ENCODE assay signal across 9 cellular contexts in the genomic region with DNA sequence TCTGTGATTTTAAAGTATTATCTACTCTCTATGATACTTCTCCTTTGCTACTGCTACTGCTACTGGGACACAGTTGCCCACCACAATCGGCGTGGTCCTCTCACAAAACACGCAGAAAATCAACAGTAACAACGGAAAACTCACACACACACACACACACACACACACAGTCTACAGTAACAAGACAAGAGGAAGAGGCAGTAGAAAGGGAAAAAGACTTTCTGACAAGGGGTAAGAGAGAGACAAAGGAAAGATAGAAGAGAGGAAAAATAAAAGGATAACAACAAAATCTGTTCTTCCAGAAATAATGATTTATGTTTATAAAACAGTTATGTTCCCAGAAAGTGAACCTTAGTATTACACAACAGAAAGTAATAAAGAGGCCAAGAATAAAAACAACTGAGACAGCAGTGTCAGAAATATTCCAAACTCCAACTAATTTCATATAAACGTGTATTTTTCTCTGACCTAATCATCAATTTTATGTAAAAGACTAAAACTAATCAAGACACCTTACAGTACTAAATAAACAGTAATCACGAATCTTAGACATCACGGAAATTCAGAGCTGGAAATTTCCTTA. TPM values are rescaled to one million over a fixed set of nuclear protein-coding genes. Genes with fewer than 3 reads are reported as not detected.
DNase-seq lines count a peak whose midpoint lies in the region; ATAC-seq and TF ChIP-seq lines count a peak whose summit lies in the region.
"Had no signal": no experiment of that assay in that cellular context is flagged by ENCODE, and none has a peak within 500 bp of the region (broad histone marks: within the 10 kb centered on the region; RNA-seq: fewer than 3 reads in every experiment).

No MANE protein-coding gene starts in this region.

- H2AK5ac ChIP-seq in H9 (ENCODE audit: insufficient read length, low read length) = no peak overlapping the region

- DNase-seq in H9 (no peak), RWPE2 (ENCODE audit: low spot score) (no peak)
- no peak for DNase-seq in NK-92 treated with Interleukin-12 subunit alpha and Interleukin-12 subunit beta, amount 100 ng/mL, for 24 hours (lab: John Stamatoyannopoulos, UW)
- no peak for DNase-seq in stimulated activated CD4-positive, alpha-beta T cell treated with anti-CD3 and anti-CD28 coated beads, Interleukin-2, amount 100 ng/mL, for 24 hours
- no peak for DNase-seq in stimulated activated CD4-positive, alpha-beta T cell treated with anti-CD3 and anti-CD28 coated beads, Interleukin-4, amount 100 ng/mL, for 4 hours

- H3K27ac Mint-ChIP-seq in H9 = peak overlapping the region in 1 of 3 experiments; percentile 81; a peak in 2 of 7 replicates

- no peak overlapping the region for H3K23ac ChIP-seq in H9 (ENCODE audit: insufficient read length, low read depth, low read length)

- peak overlapping the region; percentile 58 for H3K9ac ChIP-seq in H9 (ENCODE audit: extremely low read depth, insufficient read length, low read length)
- H3K9ac ChIP-seq in rectal smooth muscle tissue (ENCODE audit: low read length) = no peak overlapping the region

- H3K9me3 ChIP-seq in H9 (ENCODE audit: control insufficient read depth, low read depth, low read length) = no peaks in the 10 kb centered on the region
- no peaks in the 10 kb centered on the region for H3K9me3 ChIP-seq in RWPE2 (ENCODE audit: severe bottlenecking)
- H3K9me3 ChIP-seq in esophagus (ENCODE audit: control insufficient read depth in 2 of 2, insufficient read depth in 1 of 2, low read depth in 1 of 2, low read length in 1 of 2) = no peaks in the 10 kb centered on the region
- H3K9me3 ChIP-seq: mucosa of descending colon had no signal

- H4K91ac ChIP-seq in H9 (ENCODE audit: insufficient read length, low read depth, low read length) = no peak overlapping the region

- ATAC-seq in RWPE2 (ENCODE audit: low read depth) (no peak), GM21526 (IDR thresholded peaks at IDR 0.05; ENCODE audit: low FRiP score, unreplicated experiment) (no peak)
- ATAC-seq: mucosa of descending colon had no signal

- H3K79me2 ChIP-seq in H9 (ENCODE audit: insufficient read depth, low read length) = peaks cover 14% of the 10 kb centered on the region; the same call in 1 of the 2 replicates

- no peaks in the 10 kb centered on the region; a peak in 1 of 5 replicates for H3K9me3 Mint-ChIP-seq in H9

- no peak overlapping the region for H2BK20ac ChIP-seq in H9 (ENCODE audit: low read depth, low read length, poor library complexity, severe bottlenecking)

- H2BK12ac ChIP-seq in H9 (ENCODE audit: insufficient read length, low read depth, low read length) = no peak overlapping the region

- no peak overlapping the region for H3K56ac ChIP-seq in H9 (ENCODE audit: insufficient read length, low read depth, low read length)

- H2AFZ ChIP-seq in H9 (ENCODE audit: low read length) = no peak overlapping the region

- peaks cover 7% of the 10 kb centered on the region for H3K23me2 ChIP-seq in H9 (ENCODE audit: insufficient read length, low read depth, low read length, poor library complexity, severe bottlenecking)

- H4K8ac ChIP-seq in H9 (replicated peaks; ENCODE audit: insufficient read length, low read depth, low read length) = no peak overlapping the region

- H4K5ac ChIP-seq in H9 (ENCODE audit: insufficient read length, low read depth, low read length) = no peak overlapping the region

- H4K20me1 ChIP-seq in H9 (ENCODE audit: control insufficient read depth, insufficient read depth, insufficient read length) = no peaks in the 10 kb centered on the region

- H3K27me3 Mint-ChIP-seq in H9 (ENCODE audit: low read depth) = no peaks in the 10 kb centered on the region

- TF ChIP-seq CTCF in H9 (conservative IDR thresholded peaks at IDR 0.05) (no peak), RWPE2 (IDR thresholded peaks at IDR 0.05; ENCODE audit: poor library complexity, severe bottlenecking) (no peak)

- no peak overlapping the region for H2BK15ac ChIP-seq in H9 (ENCODE audit: low read depth, low read length)

- H2BK5ac ChIP-seq in H9 (ENCODE audit: insufficient read length, low read length) = no peak overlapping the region

- peaks cover 32 to 33% of the 10 kb centered on the region in 2 experiments for H3K4me1 Mint-ChIP-seq in H9

- H3K27ac ChIP-seq in H9 (ENCODE audit: insufficient read length, low read depth, low read length) (no peak overlapping the region), RWPE2 (ENCODE audit: poor library complexity, severe bottlenecking) (peak overlapping the region; percentile 78), esophagus (ENCODE audit: low read depth in 2 of 2, low read length in 1 of 2) (peak overlapping the region; percentile 54 to 64), rectal smooth muscle tissue (ENCODE audit: low read depth, low read length) (peak overlapping the region; percentile 63)

- no peak overlapping the region for H3K18ac ChIP-seq in H9 (ENCODE audit: insufficient read length, low read depth, low read length)

- no peak overlapping the region for H3T11ph ChIP-seq in H9 (ENCODE audit: low read length)

- H3K4me3 Mint-ChIP-seq in H9 = peak overlapping the region; percentile 81 to 95

- peak overlapping the region; percentile 99 for H3K4me3 ChIP-seq in RWPE2 (ENCODE audit: severe bottlenecking)
- peak overlapping the region; percentile 43 to 94 for H3K4me3 ChIP-seq in esophagus (ENCODE audit: low read depth in 1 of 2, low read length in 2 of 2)
- peak overlapping the region; percentile 66 for H3K4me3 ChIP-seq in rectal smooth muscle tissue (ENCODE audit: low read length)
- H3K4me3 ChIP-seq: mucosa of descending colon had no signal

- H3K4ac ChIP-seq in H9 (ENCODE audit: low read depth, low read length) = no peak overlapping the region

- H3K36me3 ChIP-seq in RWPE2 (ENCODE audit: low read depth) (peaks cover 3% of the 10 kb centered on the region; the same call in 1 of the 2 replicates), esophagus (ENCODE audit: control insufficient read depth in 2 of 2, insufficient read depth in 2 of 2, low read length in 1 of 2) (no peaks in the 10 kb centered on the region), rectal smooth muscle tissue (ENCODE audit: control insufficient read depth, insufficient read depth, low read length) (no peaks in the 10 kb centered on the region)

- H3K4me2 ChIP-seq in H9 (ENCODE audit: insufficient read depth, insufficient read length, low read length) = peak overlapping the region; percentile 95

- peaks cover 2 to 5% (median 2%) of the 10 kb centered on the region in 3 experiments; a peak in 1 of 7 replicates for H3K36me3 Mint-ChIP-seq in H9 (ENCODE audit: insufficient read depth in 1 of 3, low read depth in 3 of 3)

- WGBS in H9 (ENCODE audit: extremely low coverage, insufficient read length, low lambda C conversion rate) = no CpG with 5 or more reads among the region's 7 CpGs
- 2% methylated on average over 7 of the region's 7 CpGs for WGBS in esophagus, 2 donors

- peaks cover 6% of the 10 kb centered on the region for H3K79me1 ChIP-seq in H9 (ENCODE audit: insufficient read depth, low read depth, low read length, poor library complexity, severe bottlenecking)

- peaks cover 2% of the 10 kb centered on the region; the same call in 1 of the 2 replicates for H3K4me1 ChIP-seq in H9 (ENCODE audit: insufficient read depth, low read length)
- peaks cover 7% of the 10 kb centered on the region for H3K4me1 ChIP-seq in RWPE2 (ENCODE audit: insufficient read depth, poor library complexity, severe bottlenecking)
- H3K4me1 ChIP-seq in esophagus (ENCODE audit: control insufficient read depth in 2 of 2, insufficient read depth in 2 of 2, low read length in 1 of 2) = no peaks in the 10 kb centered on the region
- H3K4me1 ChIP-seq in rectal smooth muscle tissue (ENCODE audit: control insufficient read depth, insufficient read depth, low read length) = peaks cover 8% of the 10 kb centered on the region

- H2BK120ac ChIP-seq in H9 (ENCODE audit: low read depth, low read length, poor library complexity, severe bottlenecking) = no peak overlapping the region

- H3K27me3 ChIP-seq in H9 (ENCODE audit: insufficient read depth, low read length) = no peaks in the 10 kb centered on the region
- no peaks in the 10 kb centered on the region for H3K27me3 ChIP-seq in RWPE2 (ENCODE audit: insufficient read depth, poor library complexity, severe bottlenecking)
- H3K27me3 ChIP-seq in esophagus (ENCODE audit: control insufficient read depth in 1 of 2, insufficient read depth in 2 of 2, low read length in 2 of 2) = no peaks in the 10 kb centered on the region
- no peaks in the 10 kb centered on the region for H3K27me3 ChIP-seq in rectal smooth muscle tissue (ENCODE audit: control insufficient read depth, insufficient read depth, low read length)

- H3K14ac ChIP-seq in H9 (ENCODE audit: insufficient read depth, low read length) = no peak overlapping the region

RNA-seq across cellular contexts. Expression of a gene that starts 2.9 kb away (rescaled TPM):
- 35.8 and 37.2 TPM in 2 replicates for total RNA-seq in H9 (2021)
- polyA plus RNA-seq in esophagus = 100 to 1,000 TPM in 1 of 2 donors, 10 to 100 TPM in 1; 60.8 to 123 TPM
